Comparison of ENCODE assay signal across 1 cellular context in the genomic region with DNA sequence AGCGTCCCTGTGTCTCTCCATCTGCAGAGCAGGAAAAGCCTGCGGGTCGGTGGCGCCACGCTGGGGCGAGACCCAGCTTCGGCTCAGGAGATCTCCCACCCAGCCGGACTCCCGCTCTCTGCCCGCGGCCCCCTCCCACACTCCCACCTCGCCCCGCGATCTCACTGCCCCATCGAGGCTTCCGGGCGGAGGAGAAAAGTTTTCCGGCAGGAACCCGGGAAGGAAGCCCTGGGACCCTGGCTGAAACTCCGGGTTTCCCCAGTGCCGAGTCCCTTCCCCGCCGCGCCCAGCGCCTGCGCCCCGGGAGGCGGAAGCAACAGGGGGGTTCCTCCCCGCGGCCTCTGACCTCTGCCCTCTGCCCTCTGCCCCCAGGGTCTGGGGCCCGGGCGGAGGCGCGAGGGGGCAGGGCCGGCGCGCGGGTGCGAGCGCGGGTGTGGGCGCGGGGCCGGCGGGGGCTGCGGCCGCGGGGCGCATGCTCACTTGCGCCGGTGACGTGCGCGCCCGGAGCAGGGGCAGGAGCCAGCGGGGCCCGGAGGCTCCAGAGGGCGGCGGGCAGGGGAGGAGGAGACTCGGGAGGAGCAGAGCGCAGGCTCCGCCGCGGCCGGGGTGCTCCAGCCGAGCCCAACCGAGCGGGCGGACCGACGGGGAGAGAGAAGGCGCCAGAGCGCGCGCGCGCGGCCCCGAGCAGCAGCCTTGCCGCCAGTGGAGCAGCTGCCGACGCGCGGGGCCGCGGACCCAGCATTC.
TF ChIP-seq lines count a peak whose summit lies in the region.

A gene (plus strand): TSS at position 541 of the 744 bp plus-strand sequence. CDS start 379 bp downstream, outside the sequence.

TF ChIP-seq in HepG2, 621 proteins besides CTCF, POLR2A, EP300 and RAD21 (continued from another document and continues in another):
- TF ChIP-seq, protein P1, sequence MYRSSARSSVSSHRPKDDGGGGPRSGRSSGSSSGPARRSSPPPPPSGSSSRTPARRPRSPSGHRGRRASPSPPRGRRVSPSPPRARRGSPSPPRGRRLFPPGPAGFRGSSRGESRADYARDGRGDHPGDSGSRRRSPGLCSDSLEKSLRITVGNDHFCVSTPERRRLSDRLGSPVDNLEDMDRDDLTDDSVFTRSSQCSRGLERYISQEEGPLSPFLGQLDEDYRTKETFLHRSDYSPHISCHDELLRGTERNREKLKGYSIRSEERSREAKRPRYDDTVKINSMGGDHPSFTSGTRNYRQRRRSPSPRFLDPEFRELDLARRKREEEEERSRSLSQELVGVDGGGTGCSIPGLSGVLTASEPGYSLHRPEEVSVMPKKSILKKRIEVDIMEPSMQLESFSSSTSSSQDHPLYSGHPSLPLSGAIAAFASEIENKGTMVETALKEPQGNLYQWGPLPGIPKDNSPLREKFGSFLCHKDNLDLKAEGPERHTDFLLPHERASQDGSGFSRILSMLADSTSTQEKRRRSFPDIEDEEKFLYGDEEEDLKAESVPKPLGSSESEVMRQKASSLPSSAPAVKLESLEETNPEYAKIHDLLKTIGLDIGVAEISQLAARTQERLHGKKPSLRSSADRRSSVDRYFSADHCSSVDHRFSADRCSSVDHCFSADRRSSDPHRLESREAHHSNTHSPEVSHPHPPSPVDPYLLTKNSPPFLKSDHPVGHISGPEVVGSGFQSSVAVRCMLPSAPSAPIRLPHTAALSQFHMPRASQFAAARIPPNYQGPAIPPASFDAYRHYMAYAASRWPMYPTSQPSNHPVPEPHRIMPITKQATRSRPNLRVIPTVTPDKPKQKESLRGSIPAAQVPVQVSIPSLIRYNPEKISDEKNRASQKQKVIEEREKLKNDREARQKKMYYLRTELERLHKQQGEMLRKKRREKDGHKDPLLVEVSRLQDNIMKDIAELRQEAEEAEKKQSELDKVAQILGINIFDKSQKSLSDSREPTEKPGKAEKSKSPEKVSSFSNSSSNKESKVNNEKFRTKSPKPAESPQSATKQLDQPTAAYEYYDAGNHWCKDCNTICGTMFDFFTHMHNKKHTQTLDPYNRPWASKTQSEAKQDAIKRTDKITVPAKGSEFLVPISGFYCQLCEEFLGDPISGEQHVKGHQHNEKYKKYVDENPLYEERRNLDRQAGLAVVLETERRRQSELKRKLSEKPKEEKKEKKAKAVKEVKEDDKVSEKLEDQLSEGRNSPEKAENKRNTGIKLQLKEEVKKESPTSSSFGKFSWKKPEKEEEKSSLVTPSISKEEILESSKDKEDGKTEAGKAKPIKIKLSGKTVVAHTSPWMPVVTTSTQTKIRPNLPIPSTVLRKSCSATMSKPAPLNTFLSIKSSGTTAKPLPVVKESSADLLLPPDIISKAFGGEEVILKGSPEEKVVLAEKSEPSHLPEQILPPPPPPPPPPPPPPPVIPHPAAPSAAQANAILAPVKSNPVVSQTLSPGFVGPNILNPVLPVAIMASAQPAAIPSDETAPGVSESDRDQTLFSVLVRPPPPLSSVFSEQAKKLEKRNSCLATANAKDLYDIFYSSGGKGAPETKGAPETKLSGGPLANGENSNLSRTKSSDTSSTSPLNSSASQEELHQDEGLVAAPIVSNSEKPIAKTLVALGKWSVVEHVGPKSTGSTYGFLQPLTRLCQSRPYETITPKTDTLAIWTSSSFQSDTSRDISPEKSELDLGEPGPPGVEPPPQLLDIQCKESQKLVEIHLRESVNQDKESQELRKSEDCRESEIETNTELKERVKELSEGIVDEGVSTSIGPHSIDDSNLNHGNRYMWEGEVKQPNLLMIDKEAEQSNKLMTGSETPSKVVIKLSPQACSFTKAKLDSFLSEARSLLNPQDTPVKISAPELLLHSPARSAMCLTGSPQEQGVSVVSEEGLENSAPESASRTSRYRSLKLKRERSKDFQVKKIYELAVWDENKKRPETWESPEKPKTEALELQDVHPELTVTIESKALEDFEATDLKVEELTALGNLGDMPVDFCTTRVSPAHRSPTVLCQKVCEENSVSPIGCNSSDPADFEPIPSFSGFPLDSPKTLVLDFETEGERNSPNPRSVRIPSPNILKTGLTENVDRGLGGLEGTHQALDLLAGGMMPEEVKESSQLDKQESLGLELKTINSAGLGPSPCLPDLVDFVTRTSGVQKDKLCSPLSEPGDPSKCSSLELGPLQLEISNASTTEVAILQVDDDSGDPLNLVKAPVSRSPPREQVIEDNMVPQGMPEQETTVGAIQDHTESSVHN (CRISPR knock-in tag; IDR thresholded peaks at IDR 0.05): no peak
- TF ChIP-seq HES4 (CRISPR knock-in tag; IDR thresholded peaks at IDR 0.05; ENCODE audit: borderline replicate concordance) (0 out of 2 replicates have a peak, but pooled peaks have one; percentile 24), ZNF672 (CRISPR knock-in tag; IDR thresholded peaks at IDR 0.05) (no peak), HDAC6 (IDR thresholded peaks at IDR 0.05; ENCODE audit: low read depth, low read length) (no peak), SOX13 (IDR thresholded peaks at IDR 0.05) (no peak), SOX13 (CRISPR knock-in tag; conservative IDR thresholded peaks at IDR 0.05 in 1 of 2, IDR thresholded peaks at IDR 0.05 in 1 of 2) (peak in 1 of 2 experiments; percentile 61; a peak in 2 of 4 replicates), NKX3-1 (CRISPR knock-in tag; IDR thresholded peaks at IDR 0.05) (no peak; the same call in 1 of the 2 replicates), ZNF251 (CRISPR knock-in tag; IDR thresholded peaks at IDR 0.05) (no peak), ZMYM4 (CRISPR knock-in tag; IDR thresholded peaks at IDR 0.05) (peak; percentile 63), XBP1 (CRISPR knock-in tag; IDR thresholded peaks at IDR 0.05) (no peak), ZNF430 (CRISPR knock-in tag; IDR thresholded peaks at IDR 0.05) (peak; percentile 91), ZC3H4 (CRISPR knock-in tag; IDR thresholded peaks at IDR 0.05; ENCODE audit: borderline replicate concordance) (no peak), ZSCAN20 (CRISPR knock-in tag; IDR thresholded peaks at IDR 0.05; ENCODE audit: borderline replicate concordance) (no peak), ZNF670 (CRISPR knock-in tag; IDR thresholded peaks at IDR 0.05; ENCODE audit: borderline replicate concordance) (no peak; the same call in 1 of the 2 replicates), KLF11 (CRISPR knock-in tag; IDR thresholded peaks at IDR 0.05) (peak; percentile 42; the same call in 1 of the 2 replicates), FOXA1 (IDR thresholded peaks at IDR 0.05) (no peak), FOXA1 (CRISPR knock-in tag; IDR thresholded peaks at IDR 0.05) (no peak), ZNF543 (CRISPR knock-in tag; IDR thresholded peaks at IDR 0.05) (no peak; the same call in 1 of the 2 replicates), ATF7-NPFF (CRISPR knock-in tag; IDR thresholded peaks at IDR 0.05; ENCODE audit: low read depth) (peak; percentile 48; the same call in 1 of the 2 replicates), ZNF619 (CRISPR knock-in tag; IDR thresholded peaks at IDR 0.05) (no peak; the same call in 1 of the 2 replicates)
- TF ChIP-seq, protein P2, sequence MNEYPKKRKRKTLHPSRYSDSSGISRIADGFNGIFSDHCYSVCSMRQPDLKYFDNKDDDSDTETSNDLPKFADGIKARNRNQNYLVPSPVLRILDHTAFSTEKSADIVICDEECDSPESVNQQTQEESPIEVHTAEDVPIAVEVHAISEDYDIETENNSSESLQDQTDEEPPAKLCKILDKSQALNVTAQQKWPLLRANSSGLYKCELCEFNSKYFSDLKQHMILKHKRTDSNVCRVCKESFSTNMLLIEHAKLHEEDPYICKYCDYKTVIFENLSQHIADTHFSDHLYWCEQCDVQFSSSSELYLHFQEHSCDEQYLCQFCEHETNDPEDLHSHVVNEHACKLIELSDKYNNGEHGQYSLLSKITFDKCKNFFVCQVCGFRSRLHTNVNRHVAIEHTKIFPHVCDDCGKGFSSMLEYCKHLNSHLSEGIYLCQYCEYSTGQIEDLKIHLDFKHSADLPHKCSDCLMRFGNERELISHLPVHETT (CRISPR knock-in tag; conservative IDR thresholded peaks at IDR 0.05): peak; percentile 94
- TF ChIP-seq, protein P3, sequence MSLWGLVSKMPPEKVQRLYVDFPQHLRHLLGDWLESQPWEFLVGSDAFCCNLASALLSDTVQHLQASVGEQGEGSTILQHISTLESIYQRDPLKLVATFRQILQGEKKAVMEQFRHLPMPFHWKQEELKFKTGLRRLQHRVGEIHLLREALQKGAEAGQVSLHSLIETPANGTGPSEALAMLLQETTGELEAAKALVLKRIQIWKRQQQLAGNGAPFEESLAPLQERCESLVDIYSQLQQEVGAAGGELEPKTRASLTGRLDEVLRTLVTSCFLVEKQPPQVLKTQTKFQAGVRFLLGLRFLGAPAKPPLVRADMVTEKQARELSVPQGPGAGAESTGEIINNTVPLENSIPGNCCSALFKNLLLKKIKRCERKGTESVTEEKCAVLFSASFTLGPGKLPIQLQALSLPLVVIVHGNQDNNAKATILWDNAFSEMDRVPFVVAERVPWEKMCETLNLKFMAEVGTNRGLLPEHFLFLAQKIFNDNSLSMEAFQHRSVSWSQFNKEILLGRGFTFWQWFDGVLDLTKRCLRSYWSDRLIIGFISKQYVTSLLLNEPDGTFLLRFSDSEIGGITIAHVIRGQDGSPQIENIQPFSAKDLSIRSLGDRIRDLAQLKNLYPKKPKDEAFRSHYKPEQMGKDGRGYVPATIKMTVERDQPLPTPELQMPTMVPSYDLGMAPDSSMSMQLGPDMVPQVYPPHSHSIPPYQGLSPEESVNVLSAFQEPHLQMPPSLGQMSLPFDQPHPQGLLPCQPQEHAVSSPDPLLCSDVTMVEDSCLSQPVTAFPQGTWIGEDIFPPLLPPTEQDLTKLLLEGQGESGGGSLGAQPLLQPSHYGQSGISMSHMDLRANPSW (CRISPR knock-in tag; IDR thresholded peaks at IDR 0.05; ENCODE audit: borderline replicate concordance): no peak
- TF ChIP-seq, protein P4, sequence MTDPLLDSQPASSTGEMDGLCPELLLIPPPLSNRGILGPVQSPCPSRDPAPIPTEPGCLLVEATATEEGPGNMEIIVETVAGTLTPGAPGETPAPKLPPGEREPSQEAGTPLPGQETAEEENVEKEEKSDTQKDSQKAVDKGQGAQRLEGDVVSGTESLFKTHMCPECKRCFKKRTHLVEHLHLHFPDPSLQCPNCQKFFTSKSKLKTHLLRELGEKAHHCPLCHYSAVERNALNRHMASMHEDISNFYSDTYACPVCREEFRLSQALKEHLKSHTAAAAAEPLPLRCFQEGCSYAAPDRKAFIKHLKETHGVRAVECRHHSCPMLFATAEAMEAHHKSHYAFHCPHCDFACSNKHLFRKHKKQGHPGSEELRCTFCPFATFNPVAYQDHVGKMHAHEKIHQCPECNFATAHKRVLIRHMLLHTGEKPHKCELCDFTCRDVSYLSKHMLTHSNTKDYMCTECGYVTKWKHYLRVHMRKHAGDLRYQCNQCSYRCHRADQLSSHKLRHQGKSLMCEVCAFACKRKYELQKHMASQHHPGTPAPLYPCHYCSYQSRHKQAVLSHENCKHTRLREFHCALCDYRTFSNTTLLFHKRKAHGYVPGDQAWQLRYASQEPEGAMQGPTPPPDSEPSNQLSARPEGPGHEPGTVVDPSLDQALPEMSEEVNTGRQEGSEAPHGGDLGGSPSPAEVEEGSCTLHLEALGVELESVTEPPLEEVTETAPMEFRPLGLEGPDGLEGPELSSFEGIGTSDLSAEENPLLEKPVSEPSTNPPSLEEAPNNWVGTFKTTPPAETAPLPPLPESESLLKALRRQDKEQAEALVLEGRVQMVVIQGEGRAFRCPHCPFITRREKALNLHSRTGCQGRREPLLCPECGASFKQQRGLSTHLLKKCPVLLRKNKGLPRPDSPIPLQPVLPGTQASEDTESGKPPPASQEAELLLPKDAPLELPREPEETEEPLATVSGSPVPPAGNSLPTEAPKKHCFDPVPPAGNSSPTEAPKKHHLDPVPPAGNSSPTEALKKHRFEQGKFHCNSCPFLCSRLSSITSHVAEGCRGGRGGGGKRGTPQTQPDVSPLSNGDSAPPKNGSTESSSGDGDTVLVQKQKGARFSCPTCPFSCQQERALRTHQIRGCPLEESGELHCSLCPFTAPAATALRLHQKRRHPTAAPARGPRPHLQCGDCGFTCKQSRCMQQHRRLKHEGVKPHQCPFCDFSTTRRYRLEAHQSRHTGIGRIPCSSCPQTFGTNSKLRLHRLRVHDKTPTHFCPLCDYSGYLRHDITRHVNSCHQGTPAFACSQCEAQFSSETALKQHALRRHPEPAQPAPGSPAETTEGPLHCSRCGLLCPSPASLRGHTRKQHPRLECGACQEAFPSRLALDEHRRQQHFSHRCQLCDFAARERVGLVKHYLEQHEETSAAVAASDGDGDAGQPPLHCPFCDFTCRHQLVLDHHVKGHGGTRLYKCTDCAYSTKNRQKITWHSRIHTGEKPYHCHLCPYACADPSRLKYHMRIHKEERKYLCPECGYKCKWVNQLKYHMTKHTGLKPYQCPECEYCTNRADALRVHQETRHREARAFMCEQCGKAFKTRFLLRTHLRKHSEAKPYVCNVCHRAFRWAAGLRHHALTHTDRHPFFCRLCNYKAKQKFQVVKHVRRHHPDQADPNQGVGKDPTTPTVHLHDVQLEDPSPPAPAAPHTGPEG (CRISPR knock-in tag; IDR thresholded peaks at IDR 0.05): no peak
- TF ChIP-seq, protein P5, sequence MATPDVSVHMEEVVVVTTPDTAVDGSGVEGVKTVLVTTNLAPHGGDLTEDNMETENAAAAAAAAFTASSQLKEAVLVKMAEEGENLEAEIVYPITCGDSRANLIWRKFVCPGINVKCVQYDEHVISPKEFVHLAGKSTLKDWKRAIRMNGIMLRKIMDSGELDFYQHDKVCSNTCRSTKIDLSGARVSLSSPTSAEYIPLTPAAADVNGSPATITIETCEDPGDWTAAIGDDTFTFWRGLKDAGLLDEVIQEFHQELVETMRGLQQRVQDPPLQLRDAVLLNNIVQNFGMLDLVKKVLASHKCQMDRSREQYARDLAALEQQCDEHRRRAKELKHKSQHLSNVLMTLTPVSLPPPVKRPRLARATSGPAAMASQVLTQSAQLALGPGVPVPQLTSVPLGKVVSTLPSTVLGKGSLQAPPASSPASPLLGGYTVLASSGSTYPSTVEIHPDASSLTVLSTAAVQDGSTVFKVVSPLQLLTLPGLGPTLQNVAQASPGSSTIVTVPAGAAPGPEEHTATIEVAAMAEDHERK (CRISPR knock-in tag; IDR thresholded peaks at IDR 0.05; ENCODE audit: low read depth): no peak
- TF ChIP-seq, protein P6, sequence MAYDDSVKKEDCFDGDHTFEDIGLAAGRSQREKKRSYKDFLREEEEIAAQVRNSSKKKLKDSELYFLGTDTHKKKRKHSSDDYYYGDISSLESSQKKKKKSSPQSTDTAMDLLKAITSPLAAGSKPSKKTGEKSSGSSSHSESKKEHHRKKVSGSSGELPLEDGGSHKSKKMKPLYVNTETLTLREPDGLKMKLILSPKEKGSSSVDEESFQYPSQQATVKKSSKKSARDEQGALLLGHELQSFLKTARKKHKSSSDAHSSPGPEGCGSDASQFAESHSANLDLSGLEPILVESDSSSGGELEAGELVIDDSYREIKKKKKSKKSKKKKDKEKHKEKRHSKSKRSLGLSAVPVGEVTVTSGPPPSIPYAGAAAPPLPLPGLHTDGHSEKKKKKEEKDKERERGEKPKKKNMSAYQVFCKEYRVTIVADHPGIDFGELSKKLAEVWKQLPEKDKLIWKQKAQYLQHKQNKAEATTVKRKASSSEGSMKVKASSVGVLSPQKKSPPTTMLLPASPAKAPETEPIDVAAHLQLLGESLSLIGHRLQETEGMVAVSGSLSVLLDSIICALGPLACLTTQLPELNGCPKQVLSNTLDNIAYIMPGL (CRISPR knock-in tag; IDR thresholded peaks at IDR 0.05; ENCODE audit: borderline replicate concordance in 1 of 2, low read depth in 1 of 2): peak in 1 of 2 experiments; percentile 51; a peak in 2 of 4 replicates
- TF ChIP-seq, protein P7, sequence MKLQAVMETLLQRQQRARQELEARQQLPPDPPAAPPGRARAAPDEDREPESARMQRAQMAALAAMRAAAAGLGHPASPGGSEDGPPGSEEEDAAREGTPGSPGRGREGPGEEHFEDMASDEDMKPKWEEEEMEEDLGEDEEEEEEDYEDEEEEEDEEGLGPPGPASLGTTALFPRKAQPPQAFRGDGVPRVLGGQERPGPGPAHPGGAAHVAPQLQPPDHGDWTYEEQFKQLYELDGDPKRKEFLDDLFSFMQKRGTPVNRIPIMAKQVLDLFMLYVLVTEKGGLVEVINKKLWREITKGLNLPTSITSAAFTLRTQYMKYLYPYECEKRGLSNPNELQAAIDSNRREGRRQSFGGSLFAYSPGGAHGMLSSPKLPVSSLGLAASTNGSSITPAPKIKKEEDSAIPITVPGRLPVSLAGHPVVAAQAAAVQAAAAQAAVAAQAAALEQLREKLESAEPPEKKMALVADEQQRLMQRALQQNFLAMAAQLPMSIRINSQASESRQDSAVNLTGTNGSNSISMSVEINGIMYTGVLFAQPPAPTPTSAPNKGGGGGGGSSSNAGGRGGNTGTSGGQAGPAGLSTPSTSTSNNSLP (IDR thresholded peaks at IDR 0.05; ENCODE audit: low read depth, low read length): no peak
